In the genomic region with DNA sequence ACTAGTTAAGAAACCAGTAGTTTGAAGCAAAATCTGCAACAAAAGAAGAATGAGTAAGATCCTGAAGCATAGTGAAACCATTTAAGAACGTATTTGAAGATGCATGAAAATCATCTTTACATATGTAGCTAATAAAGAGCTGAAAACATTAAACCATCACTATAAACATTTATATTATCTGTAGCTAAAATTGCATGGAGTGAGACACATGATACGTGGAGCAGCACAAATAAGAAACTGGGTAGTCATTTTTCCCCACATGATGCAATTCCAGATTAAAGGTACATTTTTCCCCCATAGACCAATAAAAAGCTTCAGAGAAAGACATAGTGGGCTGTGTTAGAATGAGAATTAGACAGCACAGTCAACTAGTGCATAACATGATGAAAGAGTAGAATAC, we compare ENCODE assay signal across 22 cellular contexts.
DNase-seq lines count a peak whose midpoint lies in the region; ATAC-seq lines count a peak whose summit lies in the region.
"Had no signal": no experiment of that assay in that cellular context is flagged by ENCODE, and none has a peak within 500 bp of the region (broad histone marks: within the 10 kb centered on the region; RNA-seq: fewer than 3 reads in every experiment).

No MANE protein-coding gene starts in this region.

- H3K4ac ChIP-seq in mesenchymal stem cell (ENCODE audit: low read depth in 1 of 2, low read length in 2 of 2): no peak overlapping the region

- H2BK120ac ChIP-seq in mesenchymal stem cell (ENCODE audit: low read depth, low read length): no peak overlapping the region

- no peaks in the 10 kb centered on the region for H3K4me1 ChIP-seq in mesenchymal stem cell (ENCODE audit: control insufficient read depth, insufficient read depth, low read depth, low read length)
- H3K4me1 ChIP-seq: BE2C, BLaER1 had no signal

- no CpG with 5 or more reads among the region's 2 CpGs for WGBS in mesenchymal stem cell

- no peak overlapping the region for H3K4me3 ChIP-seq in mesenchymal stem cell (ENCODE audit: insufficient read depth in 1 of 2, low read depth in 1 of 2, low read length in 2 of 2)
- H3K4me3 ChIP-seq: BLaER1, GM12878 had no signal

- no peak overlapping the region for H4K91ac ChIP-seq in mesenchymal stem cell (ENCODE audit: low read length)

- ATAC-seq in HG02610 (IDR thresholded peaks at IDR 0.05; ENCODE audit: unreplicated experiment): no peak
- no peak for ATAC-seq in GM21447 (IDR thresholded peaks at IDR 0.05; ENCODE audit: unreplicated experiment)
- ATAC-seq: GM12878 had no signal

- H3K4me2 ChIP-seq in mesenchymal stem cell (ENCODE audit: low read length, poor library complexity, severe bottlenecking): no peak overlapping the region
- H3K4me2 ChIP-seq: BLaER1 had no signal

- no peaks in the 10 kb centered on the region for H3K27me3 ChIP-seq in mesenchymal stem cell (ENCODE audit: control insufficient read depth in 1 of 2, insufficient read depth in 1 of 2, low read length in 2 of 2)
- H3K27me3 ChIP-seq: BLaER1 had no signal

- H3K23ac ChIP-seq in mesenchymal stem cell (ENCODE audit: low read length in 2 of 2): no peak overlapping the region

- H3K9me3 ChIP-seq in mesenchymal stem cell (ENCODE audit: control insufficient read depth, low read length): no peaks in the 10 kb centered on the region
- H3K9me3 ChIP-seq: BE2C, BLaER1 had no signal

- H3K27ac ChIP-seq in mesenchymal stem cell (ENCODE audit: low read length, poor library complexity, severe bottlenecking): no peak overlapping the region
- H3K27ac ChIP-seq: BLaER1 had no signal

- no peak overlapping the region for H2AFZ ChIP-seq in mesenchymal stem cell (ENCODE audit: low read depth, low read length)

- H3K79me1 ChIP-seq in mesenchymal stem cell (replicated peaks; ENCODE audit: low read length, poor library complexity, severe bottlenecking): no peaks in the 10 kb centered on the region

- H2AK5ac ChIP-seq in mesenchymal stem cell (ENCODE audit: low read length, severe bottlenecking): no peak overlapping the region

- H4K8ac ChIP-seq in mesenchymal stem cell (ENCODE audit: low read length): no peak overlapping the region

- no peak overlapping the region for H2BK12ac ChIP-seq in mesenchymal stem cell (ENCODE audit: low read length in 2 of 2)

- H3K36me3 ChIP-seq in mesenchymal stem cell (ENCODE audit: control insufficient read depth in 1 of 2, insufficient read depth in 2 of 2, low read depth in 1 of 2, low read length in 2 of 2): no peaks in the 10 kb centered on the region
- H3K36me3 ChIP-seq: BE2C, BLaER1 had no signal

- H3K14ac ChIP-seq in mesenchymal stem cell (ENCODE audit: low read length in 2 of 2): no peak overlapping the region

- H3K9ac ChIP-seq in mesenchymal stem cell (ENCODE audit: low read length): peak overlapping the region; percentile 18
- H3K9ac ChIP-seq: BLaER1 had no signal

- no peak overlapping the region for H2BK5ac ChIP-seq in mesenchymal stem cell (ENCODE audit: low read depth, low read length, poor library complexity, severe bottlenecking)

- H2BK15ac ChIP-seq in mesenchymal stem cell (ENCODE audit: low read depth, poor library complexity, severe bottlenecking): no peak overlapping the region

- no peak overlapping the region for H3K18ac ChIP-seq in mesenchymal stem cell (ENCODE audit: low read depth in 1 of 2, low read length in 2 of 2)

- peak; percentile 56 for DNase-seq in fibroblast of gingiva (ENCODE audit: low read depth)
- DNase-seq in mesenchymal stem cell: no peak
- DNase-seq in RKO (ENCODE audit: low spot score): no peak
- DNase-seq: 8988T; ACHN; BE2C; C1 segment of cervical spinal cord; CD4-positive, alpha-beta memory T cell; CD4-positive, CD25-positive, alpha-beta regulatory T cell; CD8-positive, alpha-beta memory T cell; COR-L47; DMS 273 treated with DMSO at 0.1 percent for 48 hours; DMS153; DMS53; DMS79; DND-41; EL; GDM1 had no signal
